ENCODE assay signal across 8 cellular contexts in genomic region chr10:67883710-67884312, GRCh38. TPM values are rescaled to one million over a fixed set of nuclear protein-coding genes. Genes with fewer than 3 reads are reported as not detected.
DNase-seq lines count a peak whose midpoint lies in the region; ATAC-seq lines count a peak whose summit lies in the region.

No MANE protein-coding gene starts in this region.

- H3K9me3 Mint-ChIP-seq in activated CD4-positive, alpha-beta T cell treated with anti-CD3 and anti-CD28 coated beads, Interleukin-2, amount 10 ng/mL, durations not matched to agents 7 days and 5 days: no peaks in the 10 kb centered on the region
- H3K9me3 Mint-ChIP-seq in activated naive CD8-positive, alpha-beta T cell treated with anti-CD3 and anti-CD28 coated beads for 36 hours: no peaks in the 10 kb centered on the region

- H3K36me3 ChIP-seq in iPS-20b (ENCODE audit: insufficient read depth, low read depth, low read length) (peaks cover 27% of the 10 kb centered on the region), stomach smooth muscle (ENCODE audit: control insufficient read depth in 2 of 2, insufficient read depth in 2 of 2, low read length in 2 of 2) (peaks cover 6 to 14% of the 10 kb centered on the region in 2 donors)

- DNase-seq in activated CD4-positive, alpha-beta T cell treated with anti-CD3 and anti-CD28 coated beads, Interleukin-2, amount 10 ng/mL, durations not matched to agents 7 days and 5 days: no peak
- DNase-seq in activated CD4-positive, alpha-beta T cell treated with anti-CD3 and anti-CD28 coated beads for 1 hour: no peak
- DNase-seq in activated naive CD8-positive, alpha-beta T cell treated with anti-CD3 and anti-CD28 coated beads for 36 hours: no peak
- no peak for DNase-seq in T1000 (lab: John Stamatoyannopoulos, UW)

- peaks cover 31% of the 10 kb centered on the region for H3K4me1 Mint-ChIP-seq in activated CD4-positive, alpha-beta T cell treated with anti-CD3 and anti-CD28 coated beads, Interleukin-2, amount 10 ng/mL, durations not matched to agents 7 days and 5 days
- H3K4me1 Mint-ChIP-seq in activated naive CD8-positive, alpha-beta T cell treated with anti-CD3 and anti-CD28 coated beads for 36 hours: peaks cover 22% of the 10 kb centered on the region

- H3K9ac ChIP-seq in iPS-20b (ENCODE audit: low read depth, low read length) (peak overlapping the region; percentile 90), stomach smooth muscle (ENCODE audit: low read length in 2 of 2) (peak overlapping the region; percentile 90 to 93)

- peaks cover 20% of the 10 kb centered on the region for H3K36me3 Mint-ChIP-seq in activated CD4-positive, alpha-beta T cell treated with anti-CD3 and anti-CD28 coated beads, Interleukin-2, amount 10 ng/mL, durations not matched to agents 7 days and 5 days (ENCODE audit: low read depth)
- H3K36me3 Mint-ChIP-seq in activated naive CD8-positive, alpha-beta T cell treated with anti-CD3 and anti-CD28 coated beads for 36 hours: peaks cover 25% of the 10 kb centered on the region

- H3K27ac ChIP-seq in iPS-20b (ENCODE audit: low read length) (peak overlapping the region; percentile 55), stomach smooth muscle (ENCODE audit: low read length) (peak overlapping the region; percentile 92)

- CTCF ChIA-PET in activated CD4-positive, alpha-beta T cell treated with anti-CD3 and anti-CD28 coated beads, Interleukin-2, amount 10 ng/mL, durations not matched to agents 7 days and 5 days (lab: Charles Lee): interaction anchor here (0.5 to 1.5 kb wide), 5 partner anchors 11 to 1306 kb away, joined by 3 to 4 read pairs (median 3); no protein-coding TSS in a partner anchor

- H3K4me1 ChIP-seq in iPS-20b (ENCODE audit: insufficient read depth, low read length) (no peaks in the 10 kb centered on the region), stomach smooth muscle (ENCODE audit: control insufficient read depth, insufficient read depth, low read length) (peaks cover 17% of the 10 kb centered on the region)

- H3K9me3 ChIP-seq in iPS-20b (ENCODE audit: insufficient read depth, low read depth, low read length) (no peaks in the 10 kb centered on the region), stomach smooth muscle (ENCODE audit: control insufficient read depth in 2 of 2, low read length in 2 of 2) (no peaks in the 10 kb centered on the region)

- H3K27me3 Mint-ChIP-seq in activated CD4-positive, alpha-beta T cell treated with anti-CD3 and anti-CD28 coated beads, Interleukin-2, amount 10 ng/mL, durations not matched to agents 7 days and 5 days: no peaks in the 10 kb centered on the region
- no peaks in the 10 kb centered on the region for H3K27me3 Mint-ChIP-seq in activated naive CD8-positive, alpha-beta T cell treated with anti-CD3 and anti-CD28 coated beads for 36 hours

- POLR2A ChIA-PET in activated CD4-positive, alpha-beta T cell treated with anti-CD3 and anti-CD28 coated beads, Interleukin-2, amount 10 ng/mL, durations not matched to agents 7 days and 5 days (lab: Charles Lee): no interaction called here

- H3K27ac Mint-ChIP-seq in activated CD4-positive, alpha-beta T cell treated with anti-CD3 and anti-CD28 coated beads, Interleukin-2, amount 10 ng/mL, durations not matched to agents 7 days and 5 days: peak overlapping the region; percentile 96
- H3K27ac Mint-ChIP-seq in activated naive CD8-positive, alpha-beta T cell treated with anti-CD3 and anti-CD28 coated beads for 36 hours: peak overlapping the region; percentile 82

- no peak for ATAC-seq in GM19467 (IDR thresholded peaks at IDR 0.05; ENCODE audit: unreplicated experiment)
- no peak for ATAC-seq in HG03095 (IDR thresholded peaks at IDR 0.05; ENCODE audit: unreplicated experiment)

- H3K4me3 Mint-ChIP-seq in activated CD4-positive, alpha-beta T cell treated with anti-CD3 and anti-CD28 coated beads, Interleukin-2, amount 10 ng/mL, durations not matched to agents 7 days and 5 days: peak overlapping the region; percentile 80
- peak overlapping the region; percentile 80 for H3K4me3 Mint-ChIP-seq in activated naive CD8-positive, alpha-beta T cell treated with anti-CD3 and anti-CD28 coated beads for 36 hours

- H3K4me3 ChIP-seq in iPS-20b (ENCODE audit: low read length) (peak overlapping the region; percentile 86), stomach smooth muscle (ENCODE audit: low read length in 2 of 2) (peak overlapping the region; percentile 79 to 82)

- H3K27me3 ChIP-seq in iPS-20b (ENCODE audit: insufficient read depth, low read length): no peaks in the 10 kb centered on the region
- no peaks in the 10 kb centered on the region for H3K27me3 ChIP-seq in stomach smooth muscle (ENCODE audit: control insufficient read depth in 1 of 2, insufficient read depth in 2 of 2, low read length in 2 of 2)

RNA-seq across cellular contexts. Expression of gene SIRT1, which starts 0.6 kb away (rescaled TPM):
- 10 to 100 TPM; 21.9 to 25.8 TPM for total RNA-seq in activated CD4-positive, alpha-beta T cell treated with anti-CD3 and anti-CD28 coated beads, Interleukin-2, amount 10 ng/mL, durations not matched to agents 7 days and 5 days
- 10 to 100 TPM; 41.3 to 42.5 TPM for total RNA-seq in activated naive CD8-positive, alpha-beta T cell treated with anti-CD3 and anti-CD28 coated beads for 36 hours

RNA-seq across cellular contexts. Expression of gene DNAJC12, which starts 45.8 kb away (rescaled TPM):
- total RNA-seq in activated CD4-positive, alpha-beta T cell treated with anti-CD3 and anti-CD28 coated beads, Interleukin-2, amount 10 ng/mL, durations not matched to agents 7 days and 5 days: 1 to 10 TPM in 1 of 2 experiments, under 1 TPM in 1; 0.79 to 1.9 TPM
- total RNA-seq in activated naive CD8-positive, alpha-beta T cell treated with anti-CD3 and anti-CD28 coated beads for 36 hours: 10 to 100 TPM; 46.7 to 47.1 TPM

Comparison
In these comparisons a context has a peak if more than half of its experiments do, and no peak if none do; other contexts are left out.
1. RNA of gene DNAJC12, which starts 45.8 kb away (total RNA-seq): 46.7 to 47.1 TPM in activated naive CD8-positive, alpha-beta T cell treated with anti-CD3 and anti-CD28 coated beads for 36 hours; 0.79 to 1.9 TPM in activated CD4-positive, alpha-beta T cell treated with anti-CD3 and anti-CD28 coated beads, Interleukin-2, amount 10 ng/mL, durations not matched to agents 7 days and 5 days; every median in the first group is over 10 times any median in the second.